ENCODE assay signal across 28 cellular contexts in the genomic region with DNA sequence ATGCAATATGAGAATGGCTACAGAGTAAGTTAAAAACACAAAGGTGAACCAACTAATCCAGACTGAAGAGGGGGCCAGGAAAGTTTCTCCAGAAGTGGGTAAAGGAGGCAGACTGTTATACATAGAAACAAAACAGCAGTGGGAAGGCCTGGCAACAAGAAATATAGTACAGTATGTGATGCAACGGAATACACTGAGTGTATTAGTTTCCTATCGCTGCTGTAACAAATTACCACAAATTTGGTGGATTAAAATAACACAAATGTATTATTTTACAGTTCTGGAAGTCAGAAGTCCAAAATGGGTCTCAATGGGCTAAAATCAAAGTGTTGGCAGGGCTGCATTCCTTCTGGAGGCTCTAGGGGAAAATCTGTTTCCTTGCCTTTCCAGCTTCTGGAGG.
"Had no signal": no experiment of that assay in that cellular context is flagged by ENCODE, and none has a peak within 500 bp of the region (broad histone marks: within the 10 kb centered on the region; RNA-seq: fewer than 3 reads in every experiment).

No MANE protein-coding gene starts in this region.

- H3K27me3 ChIP-seq: stomach, suprapubic skin, testis, tibial artery, tibial nerve, transverse colon, upper lobe of left lung, upper lobe of right lung, uterus, vagina had no signal

- H3K36me3 ChIP-seq: stomach, suprapubic skin, thoracic aorta, tibial artery, tibial nerve, transverse colon, upper lobe of left lung, upper lobe of right lung, uterus, vagina had no signal

- H3K9me3 ChIP-seq: suprapubic skin, testis, transverse colon, upper lobe of right lung, uterus, vagina had no signal

- H3K4me3 Mint-ChIP-seq: stimulated activated effector memory CD8-positive, alpha-beta T cell treated with anti-CD3 and anti-CD28 coated beads, Interleukin-12 subunit alpha, Interleukin-12 subunit beta, amount 100 ng/mL, for 72 hours; stimulated activated memory B cell treated with anti-CD40 and anti-IgM and Interleukin-4, amounts not matched to agents 10 μg/mL and 1 μg/mL and 100 μg/mL, for 72 hours; stimulated activated naive B cell treated with anti-CD40 and anti-IgM and Interleukin-4, amounts not matched to agents 10 μg/mL and 1 μg/mL and 100 μg/mL, for 72 hours; stimulated activated naive CD8-positive, alpha-beta T cell treated with anti-CD3 and anti-CD28 coated beads, Interleukin-15, amount 100 ng/mL, for 72 hours; stimulated activated naive CD8-positive, alpha-beta T cell treated with anti-CD3 and anti-CD28 coated beads, Interleukin-15, Interleukin-2, amounts not matched to agents 100 ng/mL and 50 ng/mL, for 24 hours; type B pancreatic cell had no signal

- DNase-seq: stimulated activated CD4-positive, alpha-beta T cell treated with anti-CD3 and anti-CD28 coated beads, Interleukin-2, amount 100 ng/mL, for 48 hours; stimulated activated CD4-positive, alpha-beta T cell treated with anti-CD3 and anti-CD28 coated beads, Interleukin-4, amount 100 ng/mL, for 1 hour; stimulated activated CD4-positive, alpha-beta T cell treated with anti-CD3 and anti-CD28 coated beads, Interleukin-4, amount 100 ng/mL, for 24 hours; stimulated activated CD4-positive, alpha-beta T cell treated with anti-CD3 and anti-CD28 coated beads, Interleukin-4, amount 100 ng/mL, for 4 hours; stimulated activated CD8-positive, alpha-beta memory T cell treated with anti-CD3 and anti-CD28 coated beads, Interleukin-4, amount 100 ng/mL, for 48 hours; stimulated activated naive B cell treated with anti-CD40 and anti-IgM and Interleukin-4, amounts not matched to agents 10 μg/mL and 1 μg/mL and 100 μg/mL, for 72 hours; stimulated activated naive CD4-positive, alpha-beta T cell; stimulated activated naive CD4-positive, alpha-beta T cell treated with Interleukin-2 at 50 U/mL for 16 hours; stimulated activated naive CD8-positive, alpha-beta T cell treated with anti-CD3 and anti-CD28 coated beads, Interleukin-15, amount 100 ng/mL, for 72 hours; stimulated activated naive CD8-positive, alpha-beta T cell treated with anti-CD3 and anti-CD28 coated beads, Interleukin-15, Interleukin-2, amounts not matched to agents 100 U/mL and 50 U/mL, for 24 hours; stomach; substantia nigra; testis; tibial artery; transverse colon; trophoblast cell; upper lobe of left lung; upper lobe of right lung; uterus had no signal

- H3K27me3 Mint-ChIP-seq: stimulated activated memory B cell treated with anti-CD40 and anti-IgM and Interleukin-4, amounts not matched to agents 10 μg/mL and 1 μg/mL and 100 μg/mL, for 72 hours; stimulated activated naive CD8-positive, alpha-beta T cell treated with anti-CD3 and anti-CD28 coated beads, Interleukin-15, amount 100 ng/mL, for 72 hours; stimulated activated naive CD8-positive, alpha-beta T cell treated with anti-CD3 and anti-CD28 coated beads, Interleukin-15, Interleukin-2, amounts not matched to agents 100 ng/mL and 50 ng/mL, for 24 hours; type B pancreatic cell had no signal

- H3K27ac Mint-ChIP-seq: stimulated activated effector memory CD8-positive, alpha-beta T cell treated with anti-CD3 and anti-CD28 coated beads, Interleukin-12 subunit alpha, Interleukin-12 subunit beta, amount 100 ng/mL, for 72 hours; stimulated activated memory B cell treated with anti-CD40 and anti-IgM and Interleukin-4, amounts not matched to agents 10 μg/mL and 1 μg/mL and 100 μg/mL, for 72 hours; stimulated activated naive B cell treated with anti-CD40 and anti-IgM and Interleukin-4, amounts not matched to agents 10 μg/mL and 1 μg/mL and 100 μg/mL, for 72 hours; stimulated activated naive CD8-positive, alpha-beta T cell treated with anti-CD3 and anti-CD28 coated beads, Interleukin-15, Interleukin-2, amounts not matched to agents 100 ng/mL and 50 ng/mL, for 24 hours; type B pancreatic cell had no signal

- ATAC-seq: stimulated activated effector memory CD8-positive, alpha-beta T cell treated with anti-CD3 and anti-CD28 coated beads, Interleukin-12 subunit alpha, Interleukin-12 subunit beta, amount 100 ng/mL, for 72 hours; stimulated activated memory B cell treated with anti-CD40 and anti-IgM and Interleukin-4, amounts not matched to agents 10 μg/mL and 1 μg/mL and 100 μg/mL, for 72 hours; stimulated activated naive B cell treated with anti-CD40 and anti-IgM and Interleukin-4, amounts not matched to agents 10 μg/mL and 1 μg/mL and 100 μg/mL, for 72 hours; stimulated activated naive CD8-positive, alpha-beta T cell treated with anti-CD3 and anti-CD28 coated beads, Interleukin-15, amount 100 ng/mL, for 72 hours; stimulated activated naive CD8-positive, alpha-beta T cell treated with anti-CD3 and anti-CD28 coated beads, Interleukin-15, Interleukin-2, amounts not matched to agents 100 U/mL and 50 U/mL, for 24 hours; upper lobe of right lung had no signal

- H3K4me3 ChIP-seq: stomach, suprapubic skin, testis, thoracic aorta, tibial artery, tibial nerve, transverse colon, upper lobe of left lung, upper lobe of right lung, uterus, vagina had no signal

- H3K4me1 ChIP-seq: stomach, suprapubic skin, tibial artery, tibial nerve, transverse colon, upper lobe of left lung, uterus, vagina had no signal

- H3K27ac ChIP-seq: stomach, suprapubic skin, testis, thoracic aorta, tibial artery, tibial nerve, transverse colon, upper lobe of left lung, upper lobe of right lung, uterus, vagina had no signal

- H3K36me3 Mint-ChIP-seq: stimulated activated effector memory CD8-positive, alpha-beta T cell treated with anti-CD3 and anti-CD28 coated beads, Interleukin-12 subunit alpha, Interleukin-12 subunit beta, amount 100 ng/mL, for 72 hours; stimulated activated memory B cell treated with anti-CD40 and anti-IgM and Interleukin-4, amounts not matched to agents 10 μg/mL and 1 μg/mL and 100 μg/mL, for 72 hours; stimulated activated naive B cell treated with anti-CD40 and anti-IgM and Interleukin-4, amounts not matched to agents 10 μg/mL and 1 μg/mL and 100 μg/mL, for 72 hours; type B pancreatic cell had no signal

- FAIRE-seq: urothelium cell line had no signal

- H3K9me3 Mint-ChIP-seq: stimulated activated effector memory CD8-positive, alpha-beta T cell treated with anti-CD3 and anti-CD28 coated beads, Interleukin-12 subunit alpha, Interleukin-12 subunit beta, amount 100 ng/mL, for 72 hours; stimulated activated naive CD8-positive, alpha-beta T cell treated with anti-CD3 and anti-CD28 coated beads, Interleukin-15, amount 100 ng/mL, for 72 hours; stimulated activated naive CD8-positive, alpha-beta T cell treated with anti-CD3 and anti-CD28 coated beads, Interleukin-15, Interleukin-2, amounts not matched to agents 100 ng/mL and 50 ng/mL, for 24 hours; type B pancreatic cell had no signal
